ENCODE assay signal across 11 cellular contexts in genomic region chr5:122400961-122401360, GRCh38.
"Had no signal": no experiment of that assay in that cellular context is flagged by ENCODE, and none has a peak within 500 bp of the region (broad histone marks: within the 10 kb centered on the region; RNA-seq: fewer than 3 reads in every experiment).

No MANE protein-coding gene starts in this region.

- H3K27me3 ChIP-seq: breast epithelium, ovary had no signal

- H3K27me3 Mint-ChIP-seq: activated CD4-positive, alpha-beta T cell treated with anti-CD3 and anti-CD28 coated beads, Interleukin-2, amount 10 ng/mL, durations not matched to agents 24 days and 14 days had no signal

- H3K9me3 ChIP-seq: breast epithelium, ovary had no signal

- H3K27ac ChIP-seq: ovary had no signal

- ATAC-seq: activated naive CD8-positive, alpha-beta T cell treated with anti-CD3 and anti-CD28 coated beads, Interleukin-2, amount 50 U/mL, for 24 hours; left lobe of liver had no signal

- H3K36me3 ChIP-seq: breast epithelium, ovary had no signal

- H3K36me3 Mint-ChIP-seq: naive B cell had no signal

- H3K4me3 ChIP-seq: breast epithelium, ovary had no signal

- H3K9me3 Mint-ChIP-seq: activated B cell treated with CpG ODN at 0.5 μM for 24 hours; activated CD4-positive, alpha-beta T cell treated with anti-CD3 and anti-CD28 coated beads, Interleukin-2, amount 10 ng/mL, durations not matched to agents 24 days and 14 days; activated naive CD8-positive, alpha-beta T cell treated with anti-CD3 and anti-CD28 coated beads, Interleukin-2, amount 50 U/mL, for 24 hours; activated T-helper 1 cell treated with anti-CD3 and anti-CD28 coated beads, Interleukin-12 subunit alpha, Interleukin-12 subunit beta, Interleukin-2, Interleukin-4 antibody, amounts not matched to agents 30 ng/mL and 10 ng/mL and 1 ng/mL, durations not matched to agents 14 hours and 24 hours and 36 hours had no signal

- H3K4me1 ChIP-seq: breast epithelium had no signal

- H3K4me1 Mint-ChIP-seq: activated B cell treated with CpG ODN at 0.5 μM for 24 hours; activated CD4-positive, alpha-beta T cell treated with anti-CD3 and anti-CD28 coated beads, Interleukin-2, amount 10 ng/mL, durations not matched to agents 24 days and 14 days; activated naive CD8-positive, alpha-beta T cell treated with anti-CD3 and anti-CD28 coated beads, Interleukin-2, amount 50 U/mL, for 24 hours; naive B cell had no signal

- H3K4me3 Mint-ChIP-seq: activated B cell treated with CpG ODN at 0.5 μM for 24 hours; activated CD4-positive, alpha-beta T cell treated with anti-CD3 and anti-CD28 coated beads, Interleukin-2, amount 10 ng/mL, durations not matched to agents 24 days and 14 days; activated naive CD8-positive, alpha-beta T cell treated with anti-CD3 and anti-CD28 coated beads, Interleukin-2, amount 50 U/mL, for 24 hours; activated T-helper 1 cell treated with anti-CD3 and anti-CD28 coated beads, Interleukin-12 subunit alpha, Interleukin-12 subunit beta, Interleukin-2, Interleukin-4 antibody, amounts not matched to agents 30 ng/mL and 10 ng/mL and 1 ng/mL, durations not matched to agents 14 hours and 24 hours and 36 hours; naive B cell had no signal

- H3K27ac Mint-ChIP-seq: activated B cell treated with CpG ODN at 0.5 μM for 24 hours; activated CD4-positive, alpha-beta T cell treated with anti-CD3 and anti-CD28 coated beads, Interleukin-2, amount 10 ng/mL, durations not matched to agents 24 days and 14 days; activated naive CD8-positive, alpha-beta T cell treated with anti-CD3 and anti-CD28 coated beads, Interleukin-2, amount 50 U/mL, for 24 hours; activated T-helper 1 cell treated with anti-CD3 and anti-CD28 coated beads, Interleukin-12 subunit alpha, Interleukin-12 subunit beta, Interleukin-2, Interleukin-4 antibody, amounts not matched to agents 30 ng/mL and 10 ng/mL and 1 ng/mL, durations not matched to agents 14 hours and 24 hours and 36 hours had no signal

- DNase-seq: activated B cell treated with CpG ODN at 0.5 μM for 24 hours; activated CD4-positive, alpha-beta T cell treated with anti-CD3 and anti-CD28 coated beads, Interleukin-2, amount 10 ng/mL, durations not matched to agents 24 days and 14 days; activated naive CD8-positive, alpha-beta T cell treated with anti-CD3 and anti-CD28 coated beads, Interleukin-2, amount 50 U/mL, for 24 hours; aorta; naive B cell; ovary; stimulated activated CD4-positive, alpha-beta T cell treated with anti-CD3 and anti-CD28 coated beads, Interleukin-12 subunit alpha, Interleukin-12 subunit beta, amount 100 ng/mL, for 4 hours; stimulated activated CD4-positive, alpha-beta T cell treated with anti-CD3 and anti-CD28 coated beads, Interleukin-2, amount 100 ng/mL, for 24 hours had no signal
